8 cellular contexts compared by ENCODE assay signal in the genomic region with DNA sequence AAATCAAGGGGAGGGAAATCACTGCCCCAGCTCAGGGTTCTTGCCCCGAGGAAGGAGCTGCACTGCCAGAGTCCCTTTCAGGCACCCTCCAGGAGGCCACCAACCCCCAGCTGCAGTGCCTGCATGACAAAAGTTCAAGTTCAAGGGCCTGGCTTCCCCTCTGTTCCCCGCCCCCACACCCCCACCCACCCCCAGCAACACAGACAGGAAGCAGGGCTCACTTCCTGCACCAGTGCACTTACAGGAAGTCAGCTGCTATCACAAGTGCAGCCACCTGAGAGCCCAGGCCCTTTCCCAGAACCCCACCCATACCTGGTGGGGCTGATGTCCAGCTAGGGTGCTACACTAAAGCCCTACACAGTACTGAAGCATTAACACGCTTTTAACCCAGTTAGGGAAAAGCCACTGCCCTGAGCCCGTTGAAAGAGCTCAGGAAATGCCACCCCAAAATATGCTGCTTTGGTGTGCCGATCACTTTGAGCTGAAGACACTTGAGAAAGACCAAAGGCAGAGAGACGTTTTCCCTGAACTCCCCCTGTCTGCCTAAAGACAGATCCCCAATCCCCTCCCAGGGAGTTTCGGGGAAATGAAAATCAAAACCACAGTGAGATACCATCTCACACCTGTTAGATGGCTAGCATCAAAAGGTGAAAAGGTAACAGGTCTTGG.
DNase-seq lines count a peak whose midpoint lies in the region; ATAC-seq, FAIRE-seq and TF ChIP-seq lines count a peak whose summit lies in the region.

No MANE protein-coding gene starts in this region.

- H3K4me3 Mint-ChIP-seq in T-helper 1 cell treated with Interleukin-12 subunit alpha and Interleukin-12 subunit beta and Interleukin-4 antibody, amounts not matched to agents 30 μg/mL and 1 μg/mL, for 36 hours: peak overlapping the region; percentile 52

- no peaks in the 10 kb centered on the region for H3K36me3 ChIP-seq in effector memory CD4-positive, alpha-beta T cell (ENCODE audit: control insufficient read depth, insufficient read depth, low read length)
- H3K36me3 ChIP-seq in upper lobe of right lung: no peaks in the 10 kb centered on the region

- FAIRE-seq in frontal cortex (lab: Jason Lieb, UNC): no peak

- H3K4me1 ChIP-seq in effector memory CD4-positive, alpha-beta T cell (ENCODE audit: control insufficient read depth, insufficient read depth, low read length, poor library complexity, severe bottlenecking): peaks cover 19% of the 10 kb centered on the region
- H3K4me1 ChIP-seq in upper lobe of right lung: peaks cover 7% of the 10 kb centered on the region

- H3K27ac ChIP-seq in effector memory CD4-positive, alpha-beta T cell (ENCODE audit: insufficient read depth, low read length, poor library complexity, severe bottlenecking): peak overlapping the region; percentile 84
- H3K27ac ChIP-seq in upper lobe of right lung: no peak overlapping the region

- H3K9me3 Mint-ChIP-seq in T-helper 1 cell treated with Interleukin-12 subunit alpha and Interleukin-12 subunit beta and Interleukin-4 antibody, amounts not matched to agents 30 μg/mL and 1 μg/mL, for 36 hours: peaks cover 49% of the 10 kb centered on the region

- H3K27me3 ChIP-seq in effector memory CD4-positive, alpha-beta T cell (replicated peaks; ENCODE audit: control insufficient read depth, insufficient read depth, low read length, poor library complexity, severe bottlenecking): no peaks in the 10 kb centered on the region
- H3K27me3 ChIP-seq in upper lobe of right lung: no peaks in the 10 kb centered on the region

- H3K27ac Mint-ChIP-seq in T-helper 1 cell treated with Interleukin-12 subunit alpha and Interleukin-12 subunit beta and Interleukin-4 antibody, amounts not matched to agents 30 μg/mL and 1 μg/mL, for 36 hours: peak overlapping the region; percentile 92

- TF ChIP-seq POLR2A in GM10847 (IDR thresholded peaks at IDR 0.05; ENCODE audit: extremely low read depth, insufficient read length): peak; percentile 30

- H3K4me1 Mint-ChIP-seq in T-helper 1 cell treated with Interleukin-12 subunit alpha and Interleukin-12 subunit beta and Interleukin-4 antibody, amounts not matched to agents 30 μg/mL and 1 μg/mL, for 36 hours (ENCODE audit: low read depth): peaks cover 58% of the 10 kb centered on the region

- H3K27me3 Mint-ChIP-seq in T-helper 1 cell treated with Interleukin-12 subunit alpha and Interleukin-12 subunit beta and Interleukin-4 antibody, amounts not matched to agents 30 μg/mL and 1 μg/mL, for 36 hours (ENCODE audit: low read depth): no peaks in the 10 kb centered on the region

- intact Hi-C loops in upper lobe of right lung (cut with DNase I): no loop called here

- H3K4me3 ChIP-seq in effector memory CD4-positive, alpha-beta T cell (ENCODE audit: insufficient read depth, low read depth, low read length, poor library complexity, severe bottlenecking): peak overlapping the region; percentile 32
- H3K4me3 ChIP-seq in upper lobe of right lung: no peak overlapping the region

- peaks cover 48% of the 10 kb centered on the region for H3K36me3 Mint-ChIP-seq in T-helper 1 cell treated with Interleukin-12 subunit alpha and Interleukin-12 subunit beta and Interleukin-4 antibody, amounts not matched to agents 30 μg/mL and 1 μg/mL, for 36 hours (ENCODE audit: low read depth)

- H3K9me3 ChIP-seq in effector memory CD4-positive, alpha-beta T cell (ENCODE audit: control insufficient read depth, low read length): no peaks in the 10 kb centered on the region
- no peaks in the 10 kb centered on the region for H3K9me3 ChIP-seq in upper lobe of right lung

- peak; percentile 25 to 38 (median 30) for DNase-seq in effector memory CD4-positive, alpha-beta T cell
- DNase-seq in upper lobe of right lung (no peak), AML-193 (lab: John Stamatoyannopoulos, UW) (no peak), frontal cortex (ENCODE audit: low spot score in 2 of 2) (no peak), NCI-H1092 (lab: John Stamatoyannopoulos, UW) (no peak)

- peak; percentile 66 for ATAC-seq in HG02642 (IDR thresholded peaks at IDR 0.05; ENCODE audit: poor library complexity, unreplicated experiment)
- peak; percentile 73 for ATAC-seq in upper lobe of right lung

- no peak for TF ChIP-seq CTCF in upper lobe of right lung (IDR thresholded peaks at IDR 0.05)

Comparison
In these comparisons a context has a peak if more than half of its experiments do, and no peak if none do; other contexts are left out.
1. DNase-seq: peak in effector memory CD4-positive, alpha-beta T cell (3 of 3); none in upper lobe of right lung (single experiment), AML-193 (0 of 2), frontal cortex (0 of 2) and NCI-H1092 (single experiment).